1 cellular context compared by ENCODE assay signal in the genomic region with DNA sequence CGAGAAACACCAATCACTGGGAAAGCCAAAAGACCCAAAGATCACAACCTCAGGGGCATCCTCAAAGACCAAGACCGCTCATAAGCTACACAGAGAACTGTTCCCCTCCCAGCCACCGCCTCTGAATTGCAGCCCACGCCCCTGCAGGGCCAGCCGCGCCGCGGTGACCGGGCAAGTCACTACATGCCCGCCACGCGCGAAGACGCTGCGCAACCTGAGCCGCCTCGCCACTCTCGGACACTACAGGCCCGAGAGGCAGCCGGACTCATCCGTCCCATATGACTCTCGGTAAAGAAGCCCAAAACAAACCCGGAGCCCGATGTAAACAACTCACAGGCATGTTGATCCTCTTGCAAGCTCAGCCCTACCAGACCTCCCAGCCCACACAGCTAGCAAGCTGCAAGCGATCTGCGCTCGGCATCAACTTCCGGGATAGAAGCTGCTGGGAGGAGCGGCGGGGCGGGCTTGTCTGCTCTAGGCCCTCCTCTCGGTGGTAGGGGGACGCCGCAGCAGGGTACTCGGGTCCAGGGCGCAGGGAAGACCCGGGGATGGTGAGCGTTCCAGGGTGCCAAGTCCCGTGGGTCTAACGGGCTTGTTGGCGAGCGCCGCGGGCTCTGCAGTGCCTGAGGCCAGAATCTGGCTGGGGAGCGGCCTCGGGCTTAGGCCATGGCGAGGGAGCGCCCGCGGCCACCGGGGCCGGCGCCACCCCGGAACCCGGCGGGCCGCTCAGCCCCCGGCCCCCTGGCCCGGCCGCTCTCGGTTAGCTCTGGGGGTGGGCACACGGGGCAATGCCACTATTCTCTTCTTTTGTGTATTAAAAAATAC.
A peak's percentile ranks its signal among the peaks of the same experiment; 100 is the strongest.
TF ChIP-seq lines count a peak whose summit lies in the region.

A gene (minus strand): TSS at position 412 of the 825 bp plus-strand sequence. CDS start 72 bp downstream, at position 340.

TF ChIP-seq in IMR-90, 13 proteins besides CTCF, POLR2A, EP300 and RAD21 (continued from another document):
- TF ChIP-seq, protein P1, sequence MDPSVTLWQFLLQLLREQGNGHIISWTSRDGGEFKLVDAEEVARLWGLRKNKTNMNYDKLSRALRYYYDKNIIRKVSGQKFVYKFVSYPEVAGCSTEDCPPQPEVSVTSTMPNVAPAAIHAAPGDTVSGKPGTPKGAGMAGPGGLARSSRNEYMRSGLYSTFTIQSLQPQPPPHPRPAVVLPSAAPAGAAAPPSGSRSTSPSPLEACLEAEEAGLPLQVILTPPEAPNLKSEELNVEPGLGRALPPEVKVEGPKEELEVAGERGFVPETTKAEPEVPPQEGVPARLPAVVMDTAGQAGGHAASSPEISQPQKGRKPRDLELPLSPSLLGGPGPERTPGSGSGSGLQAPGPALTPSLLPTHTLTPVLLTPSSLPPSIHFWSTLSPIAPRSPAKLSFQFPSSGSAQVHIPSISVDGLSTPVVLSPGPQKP (IDR thresholded peaks at IDR 0.05; ENCODE audit: borderline replicate concordance, low read depth, low read length): no peak
- TF ChIP-seq RFX5 (IDR thresholded peaks at IDR 0.05; ENCODE audit: low read depth, low read length): no peak
- TF ChIP-seq BHLHE40 (IDR thresholded peaks at IDR 0.05; ENCODE audit: low read depth, low read length): no peak
- no peak for TF ChIP-seq MAFK (IDR thresholded peaks at IDR 0.05; ENCODE audit: low read depth, low read length)
- TF ChIP-seq RCOR1 (IDR thresholded peaks at IDR 0.05; ENCODE audit: insufficient replicate concordance, low read length): no peak
- TF ChIP-seq NFE2L2 (IDR thresholded peaks at IDR 0.05; ENCODE audit: low read depth, low read length): no peak
- TF ChIP-seq MAZ (IDR thresholded peaks at IDR 0.05; ENCODE audit: borderline replicate concordance, low read depth, low read length): peak; percentile 38; the same call in 1 of the 2 replicates
